In genomic region chr4:154014401-154015105, GRCh38 we compare ENCODE assay signal across 18 cellular contexts.
"Had no signal": no experiment of that assay in that cellular context is flagged by ENCODE, and none has a peak within 500 bp of the region (broad histone marks: within the 10 kb centered on the region; RNA-seq: fewer than 3 reads in every experiment).

No MANE protein-coding gene starts in this region.

- H3K9me3 ChIP-seq: heart left ventricle, left lung, spleen, transverse colon had no signal

- H3K4me1 ChIP-seq: heart left ventricle, left lung, spleen had no signal

- H3K27ac Mint-ChIP-seq: activated naive CD8-positive, alpha-beta T cell treated with anti-CD3 and anti-CD28 coated beads for 36 hours; effector memory CD8-positive, alpha-beta T cell; stimulated activated memory B cell treated with anti-CD40 and anti-IgM and Interleukin-4, amounts not matched to agents 10 μg/mL and 1 μg/mL and 100 μg/mL, for 72 hours; T-helper 2 cell treated with Interferon-gamma antibody and Interleukin-4, amounts not matched to agents 5 μg/mL and 100 μg/mL, for 36 hours had no signal

- H3K36me3 ChIP-seq: heart left ventricle, left lung, spleen, transverse colon had no signal

- ATAC-seq: activated CD4-positive, CD25-positive, alpha-beta regulatory T cell treated with anti-CD3 and anti-CD28 coated beads, Interleukin-2, amount 50 U/mL, for 24 hours; activated T-cell treated with anti-CD3 and anti-CD28 coated beads, Interleukin-2, amount 50 U/mL, for 4 hours; effector memory CD8-positive, alpha-beta T cell; heart left ventricle; left lung; stimulated activated memory B cell treated with anti-CD40 and anti-IgM and Interleukin-4, amounts not matched to agents 10 μg/mL and 1 μg/mL and 100 μg/mL, for 72 hours had no signal

- H3K27me3 Mint-ChIP-seq: stimulated activated memory B cell treated with anti-CD40 and anti-IgM and Interleukin-4, amounts not matched to agents 10 μg/mL and 1 μg/mL and 100 μg/mL, for 72 hours had no signal

- H3K4me3 Mint-ChIP-seq: activated naive CD8-positive, alpha-beta T cell treated with anti-CD3 and anti-CD28 coated beads for 36 hours; activated T-cell treated with anti-CD3 and anti-CD28 coated beads, Interleukin-2, amount 50 U/mL, for 4 hours; effector memory CD8-positive, alpha-beta T cell; stimulated activated memory B cell treated with anti-CD40 and anti-IgM and Interleukin-4, amounts not matched to agents 10 μg/mL and 1 μg/mL and 100 μg/mL, for 72 hours; T-helper 2 cell treated with Interferon-gamma antibody and Interleukin-4, amounts not matched to agents 5 μg/mL and 100 μg/mL, for 36 hours had no signal

- H3K4me3 ChIP-seq: heart left ventricle, left lung, spleen, transverse colon had no signal

- DNase-seq: activated CD4-positive, alpha-beta T cell treated with anti-CD3 and anti-CD28 coated beads, Interleukin-2, amount 50 U/mL, for 4 hours; activated effector memory CD4-positive, alpha-beta T cell treated with anti-CD3 and anti-CD28 coated beads, Interleukin-2, amount 50 U/mL, for 16 hours; activated naive CD8-positive, alpha-beta T cell treated with anti-CD3 and anti-CD28 coated beads for 36 hours; activated T-cell treated with anti-CD3 and anti-CD28 coated beads, Interleukin-2, amount 50 U/mL, for 4 hours; central memory CD4-positive, alpha-beta T cell; effector memory CD8-positive, alpha-beta T cell; foreskin melanocyte; heart left ventricle; islet precursor cell; left lung; right cardiac atrium; spleen; stimulated activated CD4-positive, alpha-beta T cell treated with anti-CD3 and anti-CD28 coated beads, Interleukin-1b, Interleukin-23, amount 100 ng/mL, for 48 hours; substantia nigra; transverse colon had no signal

- H3K27ac ChIP-seq: heart left ventricle, spleen, transverse colon had no signal

- H3K4me1 Mint-ChIP-seq: stimulated activated memory B cell treated with anti-CD40 and anti-IgM and Interleukin-4, amounts not matched to agents 10 μg/mL and 1 μg/mL and 100 μg/mL, for 72 hours had no signal

- H3K27me3 ChIP-seq: heart left ventricle, left lung, spleen, transverse colon had no signal

- H3K36me3 Mint-ChIP-seq: activated naive CD8-positive, alpha-beta T cell treated with anti-CD3 and anti-CD28 coated beads for 36 hours; stimulated activated memory B cell treated with anti-CD40 and anti-IgM and Interleukin-4, amounts not matched to agents 10 μg/mL and 1 μg/mL and 100 μg/mL, for 72 hours had no signal

- H3K9me3 Mint-ChIP-seq: activated naive CD8-positive, alpha-beta T cell treated with anti-CD3 and anti-CD28 coated beads for 36 hours; activated T-cell treated with anti-CD3 and anti-CD28 coated beads, Interleukin-2, amount 50 U/mL, for 4 hours; effector memory CD8-positive, alpha-beta T cell; stimulated activated memory B cell treated with anti-CD40 and anti-IgM and Interleukin-4, amounts not matched to agents 10 μg/mL and 1 μg/mL and 100 μg/mL, for 72 hours; T-helper 2 cell treated with Interferon-gamma antibody and Interleukin-4, amounts not matched to agents 5 μg/mL and 100 μg/mL, for 36 hours had no signal
